Comparison of ENCODE assay signal across 28 cellular contexts in the genomic region with DNA sequence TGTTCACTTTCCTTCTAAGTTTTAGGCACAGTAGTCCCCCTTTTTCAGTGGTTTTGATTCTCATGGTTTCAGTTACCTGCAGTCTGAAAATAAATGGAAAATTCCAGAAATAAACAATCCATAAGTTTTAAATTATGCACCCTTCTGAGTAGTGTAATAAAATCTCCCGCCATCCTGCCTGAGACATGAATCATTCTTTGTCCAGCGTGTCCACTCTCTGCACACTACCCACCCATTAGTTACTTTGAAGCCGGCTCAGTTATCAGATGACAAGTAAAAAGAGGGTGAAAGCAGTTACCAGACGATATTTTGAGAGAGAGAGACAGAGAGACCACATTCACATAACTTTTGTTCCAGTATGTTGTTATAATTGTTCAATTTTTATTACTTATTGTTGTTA.
DNase-seq lines count a peak whose midpoint lies in the region; ATAC-seq and TF ChIP-seq lines count a peak whose summit lies in the region.
"Had no signal": no experiment of that assay in that cellular context is flagged by ENCODE, and none has a peak within 500 bp of the region (broad histone marks: within the 10 kb centered on the region; RNA-seq: fewer than 3 reads in every experiment).

No MANE protein-coding gene starts in this region.

- peak overlapping the region; percentile 10 for H2AFZ ChIP-seq in hepatocyte

- no peaks in the 10 kb centered on the region for H3K79me2 ChIP-seq in hepatocyte

- H3K4me1 ChIP-seq in hepatocyte (ENCODE audit: insufficient read depth) (no peaks in the 10 kb centered on the region), heart right ventricle (no peaks in the 10 kb centered on the region)
- H3K4me1 ChIP-seq: ascending aorta, transverse colon had no signal

- H3K27ac ChIP-seq in hepatocyte, result no peak overlapping the region
- no peak overlapping the region for H3K27ac ChIP-seq in heart right ventricle
- H3K27ac ChIP-seq: ascending aorta, transverse colon had no signal

- no peaks in the 10 kb centered on the region for H3K36me3 ChIP-seq in hepatocyte (replicated peaks; ENCODE audit: insufficient read depth, low read depth)
- no peaks in the 10 kb centered on the region for H3K36me3 ChIP-seq in heart right ventricle
- H3K36me3 ChIP-seq: ascending aorta, transverse colon had no signal

- H3K4me3 ChIP-seq in HFF-Myc (replicated peaks; ENCODE audit: low read depth, low read length) (no peak overlapping the region), hepatocyte (no peak overlapping the region), heart right ventricle (no peak overlapping the region)
- H3K4me3 ChIP-seq: ascending aorta, transverse colon had no signal

- DNase-seq in A172 (ENCODE audit: low spot score) (peak; percentile 27), HFF-Myc (ENCODE audit: extremely low read depth, low read depth) (peak; percentile 10), amniotic epithelial cell (ENCODE audit: low read depth) (peak; percentile 19), hepatocyte (ENCODE audit: low spot score) (peak; percentile 10), NCI-H1105 (lab: John Stamatoyannopoulos, UW) (no peak), heart right ventricle (no peak), SW480 (ENCODE audit: low spot score) (no peak)
- DNase-seq in activated CD4-positive, alpha-beta T cell treated with anti-CD3 and anti-CD28 coated beads for 4 hours, result no peak
- DNase-seq: 8988T; activated CD8-positive, alpha-beta T cell treated with anti-CD3 and anti-CD28 coated beads, Interleukin-2, amount 10 ng/mL, durations not matched to agents 7 days and 5 days; activated naive CD4-positive, alpha-beta T cell treated with anti-CD3 and anti-CD28 coated beads for 36 hours; activated T-cell treated with anti-CD3 and anti-CD28 coated beads, Interleukin-2, amount 50 U/mL, for 1 hour; C1 segment of cervical spinal cord; effector CD4-positive, alpha-beta T cell; H9; Karpas-422; left colon; mesenchymal stem cell; naive thymus-derived CD4-positive, alpha-beta T cell; NCI-H187; NCI-H69; occipital lobe; stimulated activated CD4-positive, alpha-beta T cell treated with anti-CD3 and anti-CD28 coated beads, Interleukin-12 subunit alpha, Interleukin-12 subunit beta, amount 100 ng/mL, for 4 hours; stimulated activated CD4-positive, alpha-beta T cell treated with anti-CD3 and anti-CD28 coated beads, Interleukin-4, amount 100 ng/mL, for 4 hours; stimulated activated naive CD8-positive, alpha-beta T cell treated with anti-CD3 and anti-CD28 coated beads, Interleukin-15, amount 100 ng/mL, for 72 hours; transverse colon had no signal

- 34% methylated on average over 4 of the region's 4 CpGs for WGBS in hepatocyte (ENCODE audit: low lambda C conversion rate, missing lambda C conversion rate)
- 77 to 80% methylated on average over 4 of the region's 4 CpGs for WGBS in heart right ventricle, 2 donors

- TF ChIP-seq CTCF in HFF-Myc (IDR thresholded peaks at IDR 0.05; ENCODE audit: low read depth, low read length, missing control alignments), result no peak
- no peak for TF ChIP-seq CTCF in hepatocyte (IDR thresholded peaks at IDR 0.05; ENCODE audit: poor library complexity)
- TF ChIP-seq CTCF in heart right ventricle (IDR thresholded peaks at IDR 0.05), result no peak

- H3K9me2 ChIP-seq in hepatocyte (replicated peaks; ENCODE audit: insufficient read depth), result no peaks in the 10 kb centered on the region

- H3K4me2 ChIP-seq in hepatocyte, result no peak overlapping the region

- H4K20me1 ChIP-seq in hepatocyte (ENCODE audit: insufficient read depth, poor library complexity, severe bottlenecking), result no peaks in the 10 kb centered on the region

- intact Hi-C loops in heart right ventricle (cut with DNase I), result no loop called here

- H3K27me3 ChIP-seq in hepatocyte, result no peaks in the 10 kb centered on the region
- no peaks in the 10 kb centered on the region for H3K27me3 ChIP-seq in heart right ventricle
- H3K27me3 ChIP-seq: ascending aorta, transverse colon had no signal

- no peak for ATAC-seq in heart right ventricle
- ATAC-seq: activated CD4-positive, CD25-positive, alpha-beta regulatory T cell treated with anti-CD3 and anti-CD28 coated beads, Interleukin-2, amount 50 U/mL, for 24 hours; activated CD8-positive, alpha-beta T cell treated with anti-CD3 and anti-CD28 coated beads, Interleukin-2, amount 10 ng/mL, durations not matched to agents 7 days and 5 days; left colon; naive thymus-derived CD4-positive, alpha-beta T cell; stimulated activated naive CD8-positive, alpha-beta T cell treated with anti-CD3 and anti-CD28 coated beads, Interleukin-15, amount 100 ng/mL, for 72 hours had no signal

- H3K9me3 ChIP-seq in hepatocyte (ENCODE audit: low read depth) (no peaks in the 10 kb centered on the region), heart right ventricle (peaks cover 0 to 3% (median 0%) of the 10 kb centered on the region in 11 donors)
- H3K9me3 ChIP-seq: ascending aorta, transverse colon had no signal

Comparison
In these comparisons a context has a peak if more than half of its experiments do, and no peak if none do; other contexts are left out.
1. DNase-seq: peak in A172 (single experiment), HFF-Myc (single experiment), amniotic epithelial cell (single experiment) and hepatocyte (single experiment); none in NCI-H1105 (single experiment), heart right ventricle (0 of 2), SW480 (single experiment) and activated CD4-positive, alpha-beta T cell treated with anti-CD3 and anti-CD28 coated beads for 4 hours (0 of 2).